Comparison of ENCODE assay signal across 8 cellular contexts in the genomic region with DNA sequence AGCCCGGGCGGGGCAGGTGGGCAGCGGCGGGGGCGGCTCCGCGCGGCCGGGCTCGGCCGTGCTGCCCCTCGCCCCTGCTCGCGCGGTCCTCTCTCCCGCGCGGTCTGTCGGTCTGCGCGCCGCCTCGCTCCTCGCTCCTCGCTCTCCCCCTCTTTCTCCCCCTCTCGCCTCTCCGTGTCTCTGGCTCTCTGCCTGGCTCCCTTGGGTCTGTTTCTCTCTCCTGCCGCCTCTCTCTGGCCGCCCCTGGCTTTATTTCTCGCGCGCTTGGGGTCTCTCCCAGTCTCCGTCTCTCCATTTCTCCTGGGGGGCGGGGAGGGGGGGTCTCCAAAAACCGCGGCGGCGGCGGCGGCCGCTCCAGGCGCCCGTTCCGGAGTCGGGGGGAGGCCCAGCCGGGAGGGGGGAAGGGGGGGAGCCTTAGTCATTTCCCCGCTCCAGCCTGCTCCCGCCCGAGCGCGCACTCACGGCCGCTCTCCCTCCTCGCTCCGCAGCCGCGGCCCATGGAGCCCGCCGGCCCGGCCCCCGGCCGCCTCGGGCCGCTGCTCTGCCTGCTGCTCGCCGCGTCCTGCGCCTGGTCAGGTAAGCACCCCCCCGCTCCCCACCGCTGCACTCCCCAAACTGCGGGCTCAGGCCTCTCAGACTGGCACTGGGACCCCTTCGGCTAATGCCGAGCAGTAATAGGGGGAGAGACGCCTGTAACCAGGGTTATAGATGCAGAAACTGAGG. TPM values are rescaled to one million over a fixed set of nuclear protein-coding genes. Genes with fewer than 3 reads are reported as not detected.
DNase-seq lines count a peak whose midpoint lies in the region; ATAC-seq and TF ChIP-seq lines count a peak whose summit lies in the region.

TSS of gene SIRPA (plus strand) at position 457 of the 723 bp plus-strand sequence. CDS start at position 498, 41 bp downstream.

- intact Hi-C loops in dorsolateral prefrontal cortex (cut with DNase I) (loop anchor here (1.0 to 10.0 kb wide), 4 partner anchors 42 to 430 kb away; partner anchors contain the start of gene NSFL1C (in 1 of the 2)), left colon (cut with DNase I, micrococcal nuclease) (no loop called here), spleen (cut with DNase I; ENCODE audit: low total_unique reads) (no loop called here)

- CTCF ChIA-PET in activated CD4-positive, alpha-beta T cell treated with anti-CD3 and anti-CD28 coated beads, Interleukin-2, amount 10 ng/mL, durations not matched to agents 7 days and 5 days (lab: Charles Lee): no interaction called here

- H3K4me1 ChIP-seq in GM23338 (ENCODE audit: insufficient read depth): peaks cover 17% of the 10 kb centered on the region
- peaks cover 19 to 81% (median 60%) of the 10 kb centered on the region in 6 donors for H3K4me1 ChIP-seq in spleen

- H3K36me3 Mint-ChIP-seq in GM23338 (ENCODE audit: low read depth): no peaks in the 10 kb centered on the region
- no peaks in the 10 kb centered on the region for H3K36me3 Mint-ChIP-seq in activated CD4-positive, alpha-beta T cell treated with anti-CD3 and anti-CD28 coated beads, Interleukin-2, amount 10 ng/mL, durations not matched to agents 7 days and 5 days (ENCODE audit: low read depth)

- no peaks in the 10 kb centered on the region for H3K9me2 ChIP-seq in GM23338 (ENCODE audit: insufficient read depth)

- peak within 1 kb of the TSS; percentile 85 for H3K4me2 ChIP-seq in GM23338

- WGBS in spleen, 5 donors: 0 to 1% (median 0%) methylated on average over 35 to 74 of the region's 74 CpGs

- peaks cover 52% of the 10 kb centered on the region for H3K27me3 Mint-ChIP-seq in GM23338 (ENCODE audit: insufficient read depth, low read depth, poor library complexity)
- peaks cover 65% of the 10 kb centered on the region for H3K27me3 Mint-ChIP-seq in activated CD4-positive, alpha-beta T cell treated with anti-CD3 and anti-CD28 coated beads, Interleukin-2, amount 10 ng/mL, durations not matched to agents 7 days and 5 days

- H3K4me3 ChIP-seq in GM23338: peak within 1 kb of the TSS; percentile 81
- peak within 1 kb of the TSS; percentile 59 to 98 (median 84) for H3K4me3 ChIP-seq in dorsolateral prefrontal cortex
- peak within 1 kb of the TSS; percentile 41 to 80 (median 58) for H3K4me3 ChIP-seq in spleen

- H2AFZ ChIP-seq in GM23338: peak within 1 kb of the TSS; percentile 87

- H3F3A ChIP-seq in GM23338 (replicated peaks; ENCODE audit: low read depth): no peaks in the 10 kb centered on the region

- peak; percentile 28 for ATAC-seq in GM23338
- peak; percentile 35 for ATAC-seq in left colon

- TF ChIP-seq POLR2A in spleen (IDR thresholded peaks at IDR 0.05): no peak

- peaks cover 63% of the 10 kb centered on the region for H3K4me1 Mint-ChIP-seq in GM23338
- H3K4me1 Mint-ChIP-seq in activated CD4-positive, alpha-beta T cell treated with anti-CD3 and anti-CD28 coated beads, Interleukin-2, amount 10 ng/mL, durations not matched to agents 7 days and 5 days: peaks cover 2% of the 10 kb centered on the region

- DNase-seq in C1 segment of cervical spinal cord (lab: John Stamatoyannopoulos, UW): peak in 12 of 14 donors; percentile 71 to 95 (median 77)
- peak; percentile 57 for DNase-seq in GM23338 (ENCODE audit: low spot score)
- peak; percentile 75 for DNase-seq in RPMI7951 (ENCODE audit: low read depth)
- peak; percentile 57 to 82 (median 73) for DNase-seq in dorsolateral prefrontal cortex
- DNase-seq in left colon: peak; percentile 44 to 53
- DNase-seq in spleen: peak; percentile 87
- DNase-seq in stimulated activated naive CD4-positive, alpha-beta T cell (lab: John Stamatoyannopoulos, UW): no peak
- DNase-seq in activated CD4-positive, alpha-beta T cell treated with anti-CD3 and anti-CD28 coated beads, Interleukin-2, amount 10 ng/mL, durations not matched to agents 7 days and 5 days: no peak

- H3K79me2 ChIP-seq in GM23338 (replicated peaks; ENCODE audit: insufficient read depth): no peaks in the 10 kb centered on the region

- H3K9me3 ChIP-seq in spleen: no peaks in the 10 kb centered on the region

- H3K27ac Mint-ChIP-seq in GM23338: no peak within 1 kb of the TSS
- H3K27ac Mint-ChIP-seq in activated CD4-positive, alpha-beta T cell treated with anti-CD3 and anti-CD28 coated beads, Interleukin-2, amount 10 ng/mL, durations not matched to agents 7 days and 5 days: no peak within 1 kb of the TSS

- no peaks in the 10 kb centered on the region; the same call in 1 of the 2 replicates for H3K36me3 ChIP-seq in GM23338 (ENCODE audit: insufficient read depth)
- peaks cover 0 to 11% (median 0%) of the 10 kb centered on the region in 6 donors for H3K36me3 ChIP-seq in spleen

- no peaks in the 10 kb centered on the region for H3K9me3 Mint-ChIP-seq in GM23338
- no peaks in the 10 kb centered on the region for H3K9me3 Mint-ChIP-seq in activated CD4-positive, alpha-beta T cell treated with anti-CD3 and anti-CD28 coated beads, Interleukin-2, amount 10 ng/mL, durations not matched to agents 7 days and 5 days

- TF ChIP-seq CTCF in GM23338 (conservative IDR thresholded peaks at IDR 0.05; ENCODE audit: low read depth in 2 of 2) (no peak), dorsolateral prefrontal cortex (IDR thresholded peaks at IDR 0.05 in 54 of 56, conservative IDR thresholded peaks at IDR 0.05 in 2 of 56; ENCODE audit: low read depth in 1 of 56, partially characterized antibody in 56 of 56) (peak in 1 of 56 donors; percentile 17), spleen (IDR thresholded peaks at IDR 0.05 in 8 of 11, conservative IDR thresholded peaks at IDR 0.05 in 3 of 11) (no peak)

- POLR2A ChIA-PET in activated CD4-positive, alpha-beta T cell treated with anti-CD3 and anti-CD28 coated beads, Interleukin-2, amount 10 ng/mL, durations not matched to agents 7 days and 5 days (lab: Charles Lee): no interaction called here

- peak within 1 kb of the TSS; percentile 86 for H3K4me3 Mint-ChIP-seq in GM23338
- H3K4me3 Mint-ChIP-seq in activated CD4-positive, alpha-beta T cell treated with anti-CD3 and anti-CD28 coated beads, Interleukin-2, amount 10 ng/mL, durations not matched to agents 7 days and 5 days: no peak within 1 kb of the TSS

- H3K27me3 ChIP-seq in GM23338 (ENCODE audit: insufficient read depth) (peaks cover 66% of the 10 kb centered on the region), dorsolateral prefrontal cortex (no peaks in the 10 kb centered on the region), spleen (replicated peaks in 1 of 7) (peaks cover 0 to 53% (median 4%) of the 10 kb centered on the region in 7 donors)

- no peaks in the 10 kb centered on the region; the same call in none of the 2 replicates for H4K20me1 ChIP-seq in GM23338 (replicated peaks; ENCODE audit: insufficient read depth)

- H3K27ac ChIP-seq in GM23338 (ENCODE audit: low read depth) (no peak within 1 kb of the TSS), dorsolateral prefrontal cortex (peak within 1 kb of the TSS; percentile 88 to 100 (median 99)), spleen (peak within 1 kb of the TSS; percentile 13 to 98 (median 94))

RNA-seq across cellular contexts. Expression of gene SIRPA, which starts in this region (rescaled TPM):
- total RNA-seq in GM23338 (2014; rRNA removed; shearing (Covaris generic)): 2.9 and 4.2 TPM in 2 replicates
- polyA plus RNA-seq in GM23338 (2016; fragmentation: Nextera tagmentation; extraction: Ambion mirVana): 1.2 and 1.5 TPM in 2 replicates
- 7.0 and 8.5 TPM in 2 replicates for total RNA-seq in RPMI7951 (2014; rRNA removed; shearing (Covaris generic))
- 100 to 1,000 TPM; 164 to 389 (median 265) TPM for total RNA-seq in dorsolateral prefrontal cortex
- total RNA-seq in left colon: 10 to 100 TPM in 1 of 2 donors, 1 to 10 TPM in 1; 7.4 to 13.3 TPM
- total RNA-seq in spleen: 100 to 1,000 TPM in 1 of 7 donors, 10 to 100 TPM in 6; 28.9 to 104 (median 48.0) TPM
- polyA plus RNA-seq in spleen: 10 to 100 TPM in 2 of 3 donors, 1 to 10 TPM in 1; 9.8 to 15.9 (median 10.7) TPM
- not detected for total RNA-seq in activated CD4-positive, alpha-beta T cell treated with anti-CD3 and anti-CD28 coated beads, Interleukin-2, amount 10 ng/mL, durations not matched to agents 7 days and 5 days

Comparison
In these comparisons a context has a peak if more than half of its experiments do, and no peak if none do; other contexts are left out.
1. DNase-seq: peak in C1 segment of cervical spinal cord (12 of 14), GM23338 (single experiment), RPMI7951 (single experiment), dorsolateral prefrontal cortex (10 of 10), left colon (2 of 2) and spleen (single experiment); none in stimulated activated naive CD4-positive, alpha-beta T cell (0 of 6) and activated CD4-positive, alpha-beta T cell treated with anti-CD3 and anti-CD28 coated beads, Interleukin-2, amount 10 ng/mL, durations not matched to agents 7 days and 5 days (single experiment).
2. intact Hi-C loops: an anchor here in dorsolateral prefrontal cortex (1.0 to 10.0 kb wide); none called in left colon and spleen.
3. Peak in every context shown above with its lines, with median percentiles within 50 percentile points of each other: H3K4me3 ChIP-seq.